ENCODE assay signal across 9 cellular contexts in the genomic region with DNA sequence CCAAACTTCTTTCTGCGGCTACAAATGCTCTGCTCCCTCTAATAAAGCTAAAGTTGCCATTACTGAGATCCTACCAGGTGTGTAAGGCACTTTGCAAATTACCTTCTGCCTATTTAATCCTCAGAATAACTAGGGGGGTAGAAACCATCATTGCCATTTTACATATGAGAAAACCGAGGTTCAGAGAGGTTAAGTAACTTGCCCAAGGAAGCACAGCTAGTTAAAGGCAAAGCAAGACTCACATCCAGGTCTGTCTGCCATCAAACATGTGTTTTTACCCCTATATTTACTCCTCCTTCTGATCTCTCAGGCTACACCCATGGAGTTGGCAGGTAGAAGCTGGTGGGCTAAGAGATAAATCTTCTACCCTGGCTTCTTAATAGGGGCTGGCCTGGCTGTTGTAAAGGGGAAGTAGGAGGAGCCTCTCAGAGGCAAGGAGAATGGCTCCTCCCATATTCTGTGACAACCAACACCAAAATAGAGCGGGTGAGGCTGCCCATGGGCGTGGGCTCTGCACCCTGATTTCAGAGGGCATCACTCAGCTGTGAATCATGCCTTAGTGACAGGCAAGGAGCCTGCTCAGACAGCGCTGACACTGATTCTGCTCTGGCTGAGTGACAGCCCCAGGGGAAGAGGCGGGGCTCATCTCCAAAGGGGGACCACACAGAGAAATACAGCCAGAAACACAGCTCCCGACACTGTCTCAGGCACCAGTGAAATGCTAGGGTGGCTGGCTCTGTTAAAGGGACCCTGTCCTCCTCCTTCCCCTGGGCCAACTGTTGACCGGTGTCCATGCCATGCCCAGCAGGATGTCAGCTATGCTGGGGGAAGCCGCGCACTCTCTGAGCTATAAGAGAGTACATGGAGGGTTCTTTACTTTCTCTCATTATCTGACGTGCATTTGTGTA.
DNase-seq lines count a peak whose midpoint lies in the region; ATAC-seq and TF ChIP-seq lines count a peak whose summit lies in the region.
"Had no signal": no experiment of that assay in that cellular context is flagged by ENCODE, and none has a peak within 500 bp of the region (broad histone marks: within the 10 kb centered on the region; RNA-seq: fewer than 3 reads in every experiment).

No MANE protein-coding gene starts in this region.

- H2AK5ac ChIP-seq in mesendoderm (ENCODE audit: low read length): no peak overlapping the region

- no peaks in the 10 kb centered on the region for H3K79me2 ChIP-seq in mesendoderm (ENCODE audit: control insufficient read depth, insufficient read depth, low read length)

- intact Hi-C loops in Calu3 (cut with micrococcal nuclease; ENCODE audit: unreplicated experiment): no loop called here

- TF ChIP-seq CTCF in Calu3 (IDR thresholded peaks at IDR 0.05; ENCODE audit: unreplicated experiment) (no peak), chondrocyte (IDR thresholded peaks at IDR 0.05) (no peak)

- H4K5ac ChIP-seq in mesendoderm (ENCODE audit: low read length): no peak overlapping the region

- no peaks in the 10 kb centered on the region for H3K9me3 Mint-ChIP-seq in Calu3 (ENCODE audit: low read depth, unreplicated experiment)
- H3K9me3 Mint-ChIP-seq in chondrocyte (ENCODE audit: low read depth): no peaks in the 10 kb centered on the region

- no peak overlapping the region for H4K8ac ChIP-seq in mesendoderm (ENCODE audit: low read depth, low read length)

- no peak overlapping the region for H3K23ac ChIP-seq in mesendoderm (ENCODE audit: low read length)

- WGBS in mesendoderm (ENCODE audit: extremely low coverage, insufficient coverage, low lambda C conversion rate): no CpG with 5 or more reads among the region's 11 CpGs

- no TSS peak for BruUV-seq in Calu3 (replicated peaks; lab: Mats Ljungman, UMichigan)

- H3K27ac ChIP-seq in mesendoderm (ENCODE audit: low read depth, low read length): no peak overlapping the region
- H3K27ac ChIP-seq: KMS-11 had no signal

- H3K9ac ChIP-seq in mesendoderm (ENCODE audit: low read length): no peak overlapping the region
- H3K9ac ChIP-seq: KMS-11 had no signal

- peak; percentile 78 for ATAC-seq in GM21717 (IDR thresholded peaks at IDR 0.05; ENCODE audit: unreplicated experiment)

- peaks cover 10% of the 10 kb centered on the region for H3K36me3 Mint-ChIP-seq in Calu3 (ENCODE audit: insufficient read depth, unreplicated experiment)
- H3K36me3 Mint-ChIP-seq in chondrocyte (ENCODE audit: low read depth): no peaks in the 10 kb centered on the region

- H3K36me3 ChIP-seq in mesendoderm (ENCODE audit: control insufficient read depth, insufficient read depth, low read length): no peaks in the 10 kb centered on the region

- CTCF ChIA-PET in Calu3 (lab: Charles Lee): interaction anchor here (0.9 to 2.4 kb wide), 4 partner anchors 12 to 94 kb away, joined by 3 to 12 read pairs (median 6); no protein-coding TSS in a partner anchor

- no peak overlapping the region for H2BK5ac ChIP-seq in mesendoderm (ENCODE audit: low read length)

- H3K4ac ChIP-seq in mesendoderm (ENCODE audit: low read depth, low read length): no peak overlapping the region

- no peak overlapping the region for H3K4me3 ChIP-seq in mesendoderm (ENCODE audit: low read length)

- H3K27ac Mint-ChIP-seq in Calu3 (ENCODE audit: unreplicated experiment): no peak overlapping the region
- H3K27ac Mint-ChIP-seq in chondrocyte (ENCODE audit: unreplicated experiment): peak overlapping the region; percentile 89

- no peaks in the 10 kb centered on the region for H3K79me1 ChIP-seq in mesendoderm (ENCODE audit: low read length)

- DNase-seq in Calu3 (peak; percentile 62), KG1 (lab: John Stamatoyannopoulos, UW) (peak; percentile 14), chondrocyte (ENCODE audit: low spot score) (peak; percentile 53), mesendoderm (peak; percentile 33), NCI-H128 (lab: John Stamatoyannopoulos, UW; ENCODE audit: unreplicated experiment) (no peak)
- peak; percentile 23 for DNase-seq in activated CD4-positive, CD25-positive, alpha-beta regulatory T cell treated with anti-CD3 and anti-CD28 coated beads, Interleukin-2, amount 50 U/mL, for 16 hours (ENCODE audit: low read depth, low spot score)
- peak; percentile 46 to 64 for DNase-seq in stimulated activated CD8-positive, alpha-beta memory T cell treated with anti-CD3 and anti-CD28 coated beads, Interleukin-2, amount 100 ng/mL, for 48 hours (ENCODE audit: low read depth in 2 of 2)

- H3K56ac ChIP-seq in mesendoderm (ENCODE audit: low read length): no peak overlapping the region

- no peak overlapping the region for H3K18ac ChIP-seq in mesendoderm (ENCODE audit: low read length)

- H3K27me3 Mint-ChIP-seq in Calu3 (ENCODE audit: unreplicated experiment) (no peaks in the 10 kb centered on the region), chondrocyte (ENCODE audit: low read depth) (no peaks in the 10 kb centered on the region)

- no peaks in the 10 kb centered on the region for H3K27me3 ChIP-seq in mesendoderm (ENCODE audit: insufficient read depth, low read length, poor library complexity)

- H3K4me3 Mint-ChIP-seq in Calu3 (ENCODE audit: low read depth, unreplicated experiment): no peak overlapping the region
- H3K4me3 Mint-ChIP-seq in chondrocyte (ENCODE audit: unreplicated experiment): peak overlapping the region; percentile 63

- H3K4me2 ChIP-seq in mesendoderm (ENCODE audit: low read length): peak overlapping the region; percentile 28
- H3K4me2 ChIP-seq: KMS-11 had no signal

- H3K4me1 ChIP-seq in mesendoderm (ENCODE audit: control insufficient read depth, low read depth, low read length): no peaks in the 10 kb centered on the region

- H2BK120ac ChIP-seq in mesendoderm (ENCODE audit: low read depth, low read length): no peak overlapping the region

- H2BK15ac ChIP-seq in mesendoderm (replicated peaks; ENCODE audit: low read depth): no peak overlapping the region

- peaks cover 25% of the 10 kb centered on the region for H3K4me1 Mint-ChIP-seq in Calu3 (ENCODE audit: low read depth, unreplicated experiment)
- peaks cover 28% of the 10 kb centered on the region for H3K4me1 Mint-ChIP-seq in chondrocyte (ENCODE audit: low read depth)
